24 cellular contexts compared by ENCODE assay signal in genomic region chr12:131913666-131914065, GRCh38.
"Had no signal": no experiment of that assay in that cellular context is flagged by ENCODE, and none has a peak within 500 bp of the region (broad histone marks: within the 10 kb centered on the region; RNA-seq: fewer than 3 reads in every experiment).

No MANE protein-coding gene starts in this region.

- H3K36me3 ChIP-seq: neural progenitor cell had no signal

- ATAC-seq: natural killer cell; stimulated activated naive B cell treated with anti-CD40 and anti-IgM and Interleukin-4, amounts not matched to agents 10 μg/mL and 1 μg/mL and 100 μg/mL, for 72 hours; stimulated activated naive CD8-positive, alpha-beta T cell treated with anti-CD3 and anti-CD28 coated beads, Interleukin-15, Interleukin-2, amounts not matched to agents 100 U/mL and 50 U/mL, for 24 hours; upper lobe of right lung had no signal

- H3K4me1 ChIP-seq: neural progenitor cell, prostate gland had no signal

- H3K4me3 ChIP-seq: left lung, lung, neural progenitor cell, pancreas, prostate gland, skin epidermis, stomach, testis, thyroid gland, transverse colon, upper lobe of right lung had no signal

- H3K27me3 ChIP-seq: left lung, neural progenitor cell, pancreas, stomach, testis, thyroid gland, transverse colon, upper lobe of right lung had no signal

- DNase-seq: hippocampal formation; immature natural killer cell; left colon; mesendoderm; naive B cell; natural killer cell; nephron progenitor cell; stimulated activated CD4-positive, alpha-beta T cell treated with anti-CD3 and anti-CD28 coated beads, Interleukin-12 subunit alpha, Interleukin-12 subunit beta, amount 100 ng/mL, for 4 hours; stimulated activated CD4-positive, alpha-beta T cell treated with anti-CD3 and anti-CD28 coated beads, Interleukin-15, amount 100 ng/mL, for 24 hours; stimulated activated CD4-positive, alpha-beta T cell treated with anti-CD3 and anti-CD28 coated beads, Interleukin-2, amount 100 ng/mL, for 24 hours; stimulated activated CD4-positive, alpha-beta T cell treated with anti-CD3 and anti-CD28 coated beads, Interleukin-4, amount 100 ng/mL, for 1 hour; stimulated activated naive B cell treated with anti-CD40 and anti-IgM and Interleukin-4, amounts not matched to agents 10 μg/mL and 1 μg/mL and 100 μg/mL, for 72 hours; stimulated activated naive CD8-positive, alpha-beta T cell treated with anti-CD3 and anti-CD28 coated beads, Interleukin-15, Interleukin-2, amounts not matched to agents 100 U/mL and 50 U/mL, for 24 hours; stomach; testis; thyroid gland; transverse colon; upper lobe of right lung had no signal

- H3K9me3 ChIP-seq: left lung, pancreas, prostate gland, stomach, testis, thyroid gland, transverse colon, upper lobe of right lung had no signal
